In the genomic region with DNA sequence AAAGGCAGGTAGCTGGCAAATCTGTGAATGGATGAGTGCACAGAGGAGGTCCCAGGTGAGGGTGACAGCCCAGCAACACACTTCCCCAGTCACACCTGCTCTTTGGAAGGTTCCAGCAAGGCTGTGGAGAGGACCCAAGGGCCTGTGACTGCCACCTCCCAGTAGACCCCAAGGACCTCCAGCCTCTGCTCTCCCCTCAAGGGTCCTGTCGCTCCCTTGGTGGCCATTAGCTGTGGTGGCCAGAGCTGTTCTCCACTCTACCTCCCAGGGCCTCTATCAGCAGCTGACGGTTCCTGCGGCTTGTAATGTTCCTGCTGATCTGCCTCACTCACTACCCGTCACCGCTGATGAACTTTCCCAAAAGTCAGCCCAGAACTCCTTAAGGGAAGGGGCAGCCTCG, we compare ENCODE assay signal across 1 cellular context.
TF ChIP-seq lines count a peak whose summit lies in the region.

No MANE protein-coding gene starts in this region.

TF ChIP-seq in HepG2, 621 proteins besides CTCF, POLR2A, EP300 and RAD21 (continued from another document):
- TF ChIP-seq SSRP1 (CRISPR knock-in tag; IDR thresholded peaks at IDR 0.05) (no peak), ZNF143 (CRISPR knock-in tag; IDR thresholded peaks at IDR 0.05) (no peak), TCF7L2 (IDR thresholded peaks at IDR 0.05; ENCODE audit: low read depth, low read length) (no peak), PAX8 (CRISPR knock-in tag; IDR thresholded peaks at IDR 0.05; ENCODE audit: borderline replicate concordance) (0 out of 2 replicates have a peak, but pooled peaks have one; percentile 13), ZNF660 (CRISPR knock-in tag; IDR thresholded peaks at IDR 0.05; ENCODE audit: borderline replicate concordance, low read depth) (no peak)
- TF ChIP-seq, protein P1, sequence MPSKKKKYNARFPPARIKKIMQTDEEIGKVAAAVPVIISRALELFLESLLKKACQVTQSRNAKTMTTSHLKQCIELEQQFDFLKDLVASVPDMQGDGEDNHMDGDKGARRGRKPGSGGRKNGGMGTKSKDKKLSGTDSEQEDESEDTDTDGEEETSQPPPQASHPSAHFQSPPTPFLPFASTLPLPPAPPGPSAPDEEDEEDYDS (CRISPR knock-in tag; IDR thresholded peaks at IDR 0.05): no peak
TF ChIP-seq in HepG2: peak in this region for 1.
